16 cellular contexts compared by ENCODE assay signal in genomic region chr3:196686436-196686835, GRCh38. TPM values are rescaled to one million over a fixed set of nuclear protein-coding genes. Genes with fewer than 3 reads are reported as not detected.
DNase-seq lines count a peak whose midpoint lies in the region; ATAC-seq and TF ChIP-seq lines count a peak whose summit lies in the region.
"Had no signal": no experiment of that assay in that cellular context is flagged by ENCODE, and none has a peak within 500 bp of the region (broad histone marks: within the 10 kb centered on the region; RNA-seq: fewer than 3 reads in every experiment).

No MANE protein-coding gene starts in this region.

- H4K20me1 ChIP-seq in GM23248 (ENCODE audit: insufficient read depth) (no peaks in the 10 kb centered on the region), GM23338 (replicated peaks; ENCODE audit: insufficient read depth) (no peaks in the 10 kb centered on the region)

- H3K9me3 Mint-ChIP-seq in CD14-positive monocyte (peaks cover 0 to 7% (median 5%) of the 10 kb centered on the region in 7 donors), GM23338 (peaks cover 19% of the 10 kb centered on the region; the same call in 2 of the 3 replicates)
- H3K9me3 Mint-ChIP-seq in naive thymus-derived CD8-positive, alpha-beta T cell, result peaks cover 0 to 4% (median 0%) of the 10 kb centered on the region in 9 donors
- no peaks in the 10 kb centered on the region for H3K9me3 Mint-ChIP-seq in CD8-positive, alpha-beta memory T cell
- H3K9me3 Mint-ChIP-seq: H9 had no signal

- no peaks in the 10 kb centered on the region for H3K79me2 ChIP-seq in GM23248 (ENCODE audit: insufficient read depth)
- no peaks in the 10 kb centered on the region for H3K79me2 ChIP-seq in GM23338 (replicated peaks; ENCODE audit: insufficient read depth)

- H3F3A ChIP-seq in GM23248 (ENCODE audit: insufficient read depth) (peaks cover 16% of the 10 kb centered on the region), GM23338 (replicated peaks; ENCODE audit: low read depth) (no peaks in the 10 kb centered on the region; the same call in 1 of the 2 replicates)

- no peaks in the 10 kb centered on the region for H3K9me3 ChIP-seq in GM23248 (ENCODE audit: low read depth)
- no peaks in the 10 kb centered on the region for H3K9me3 ChIP-seq in CD8-positive, alpha-beta memory T cell (ENCODE audit: low read length)

- no peak for ATAC-seq in naive thymus-derived CD8-positive, alpha-beta T cell
- ATAC-seq in GM23338 (no peak), HG03175 (IDR thresholded peaks at IDR 0.05; ENCODE audit: unreplicated experiment) (no peak)

- H3K36me3 ChIP-seq in GM23248 (ENCODE audit: low read depth), result no peaks in the 10 kb centered on the region
- no peaks in the 10 kb centered on the region for H3K36me3 ChIP-seq in CD8-positive, alpha-beta memory T cell (ENCODE audit: insufficient read depth, low read length)
- H3K36me3 ChIP-seq in GM23338 (ENCODE audit: insufficient read depth), result no peaks in the 10 kb centered on the region

- peak overlapping the region; percentile 94 to 100 (median 97) for H3K27ac Mint-ChIP-seq in CD14-positive monocyte
- H3K27ac Mint-ChIP-seq in naive thymus-derived CD8-positive, alpha-beta T cell, result peak overlapping the region in 7 of 10 donors; percentile 1 to 24 (median 5)
- H3K27ac Mint-ChIP-seq in CD8-positive, alpha-beta memory T cell, result peak overlapping the region in 3 of 8 donors; percentile 5 to 77 (median 38)
- H3K27ac Mint-ChIP-seq in GM23338, result no peak overlapping the region
- H3K27ac Mint-ChIP-seq: H9 had no signal

- peaks cover 16% of the 10 kb centered on the region for H3K4me1 ChIP-seq in GM23248 (ENCODE audit: insufficient read depth)
- H3K4me1 ChIP-seq in CD8-positive, alpha-beta memory T cell (ENCODE audit: insufficient read depth, low read length), result peaks cover 11% of the 10 kb centered on the region
- H3K4me1 ChIP-seq in GM23338 (ENCODE audit: insufficient read depth), result peaks cover 14% of the 10 kb centered on the region

- H3K36me3 Mint-ChIP-seq in CD14-positive monocyte (peaks cover 11 to 26% of the 10 kb centered on the region in 2 donors), GM23338 (ENCODE audit: low read depth) (peaks cover 11% of the 10 kb centered on the region)
- H3K36me3 Mint-ChIP-seq in naive thymus-derived CD8-positive, alpha-beta T cell, result peaks cover 0 to 6% (median 0%) of the 10 kb centered on the region in 3 donors
- no peaks in the 10 kb centered on the region for H3K36me3 Mint-ChIP-seq in CD8-positive, alpha-beta memory T cell

- no peak for TF ChIP-seq CTCF in CD14-positive monocyte (IDR thresholded peaks at IDR 0.05)
- TF ChIP-seq CTCF in choroid plexus epithelial cell (conservative IDR thresholded peaks at IDR 0.05; ENCODE audit: low read depth, low read length), result no peak
- no peak for TF ChIP-seq CTCF in GM23338 (conservative IDR thresholded peaks at IDR 0.05; ENCODE audit: low read depth in 2 of 2)

- no peaks in the 10 kb centered on the region for H3K27me3 Mint-ChIP-seq in CD14-positive monocyte (ENCODE audit: low read depth in 3 of 3)
- H3K27me3 Mint-ChIP-seq in naive thymus-derived CD8-positive, alpha-beta T cell, result no peaks in the 10 kb centered on the region
- no peaks in the 10 kb centered on the region for H3K27me3 Mint-ChIP-seq in CD8-positive, alpha-beta memory T cell
- H3K27me3 Mint-ChIP-seq in GM23338 (ENCODE audit: insufficient read depth, low read depth, poor library complexity), result peaks cover 9% of the 10 kb centered on the region

- in situ Hi-C loops in GM23248 (cut with MboI), result loop anchor here (5.0 kb wide), 1 partner anchor 79 kb away; no protein-coding TSS in a partner anchor

- POLR2A ChIA-PET in naive thymus-derived CD8-positive, alpha-beta T cell (lab: Charles Lee), result interaction anchor here (0.9 kb wide), 1 partner anchor 78 kb away, joined by 3 read pairs; no protein-coding TSS in a partner anchor
- POLR2A ChIA-PET in CD8-positive, alpha-beta memory T cell (lab: Charles Lee), result interaction anchor here (2.4 kb wide), 1 partner anchor 77 kb away, joined by 8 read pairs; no protein-coding TSS in a partner anchor

- DNase-seq in CD14-positive monocyte (ENCODE audit: low spot score) (no peak), GM23248 (peak; percentile 38), choroid plexus epithelial cell (ENCODE audit: low read depth) (peak; percentile 59), GM23338 (ENCODE audit: low spot score) (no peak), SIG-M5 (lab: John Stamatoyannopoulos, UW) (no peak)
- DNase-seq in naive thymus-derived CD8-positive, alpha-beta T cell, result no peak
- no peak for DNase-seq in CD8-positive, alpha-beta memory T cell
- DNase-seq: COR-L47; H9; NCI-H1436 treated with DMSO at 0.1 percent for 48 hours; NCI-H2081 treated with DMSO at 0.1 percent for 48 hours; NCI-H446 treated with DMSO at 0.1 percent for 48 hours; NK-92 treated with Interleukin-12 subunit alpha and Interleukin-12 subunit beta, amount 100 ng/mL, for 24 hours; SHP77 treated with DMSO at 0.1 percent for 48 hours had no signal

- H3K4me3 Mint-ChIP-seq in CD14-positive monocyte (no peak overlapping the region), GM23338 (no peak overlapping the region)
- no peak overlapping the region for H3K4me3 Mint-ChIP-seq in naive thymus-derived CD8-positive, alpha-beta T cell
- H3K4me3 Mint-ChIP-seq in CD8-positive, alpha-beta memory T cell, result peak overlapping the region in 1 of 7 donors; percentile 45
- H3K4me3 Mint-ChIP-seq: H9 had no signal

- H3K27me3 ChIP-seq in GM23248 (replicated peaks; ENCODE audit: insufficient read depth), result no peaks in the 10 kb centered on the region; the same call in 1 of the 2 replicates
- no peaks in the 10 kb centered on the region for H3K27me3 ChIP-seq in CD8-positive, alpha-beta memory T cell (ENCODE audit: insufficient read depth, low read length, poor library complexity, severe bottlenecking)
- no peaks in the 10 kb centered on the region for H3K27me3 ChIP-seq in GM23338 (ENCODE audit: insufficient read depth)

- CTCF ChIA-PET in CD8-positive, alpha-beta memory T cell (lab: Charles Lee), result interaction anchor here (2.4 to 5.6 kb wide), 3 partner anchors 46 to 88 kb away, joined by 11 to 160 read pairs (median 27); partner anchors contain the start of gene NRROS

- H2AFZ ChIP-seq in GM23248, result no peak overlapping the region
- no peak overlapping the region for H2AFZ ChIP-seq in GM23338

- H3K9me2 ChIP-seq in GM23248 (ENCODE audit: insufficient read depth) (no peaks in the 10 kb centered on the region), GM23338 (ENCODE audit: insufficient read depth) (no peaks in the 10 kb centered on the region)

- H3K4me3 ChIP-seq in GM23248, result no peak overlapping the region
- no peak overlapping the region for H3K4me3 ChIP-seq in choroid plexus epithelial cell (ENCODE audit: low read depth, low read length)
- no peak overlapping the region for H3K4me3 ChIP-seq in CD8-positive, alpha-beta memory T cell (ENCODE audit: low read length)
- H3K4me3 ChIP-seq in GM23338, result no peak overlapping the region

- H3K4me1 Mint-ChIP-seq in CD14-positive monocyte (peaks cover 62% of the 10 kb centered on the region), GM23338 (peaks cover 29% of the 10 kb centered on the region)
- H3K4me1 Mint-ChIP-seq in naive thymus-derived CD8-positive, alpha-beta T cell, result peaks cover 3 to 28% (median 15%) of the 10 kb centered on the region in 4 donors
- H3K4me1 Mint-ChIP-seq in CD8-positive, alpha-beta memory T cell, result peaks cover 10 to 15% (median 12%) of the 10 kb centered on the region in 3 donors

- WGBS in GM23248 (ENCODE audit: low coverage in 1 of 2, low lambda C conversion rate in 2 of 2, missing lambda C conversion rate in 2 of 2), 2 experiments, result 36 to 45% methylated on average over 2 of the region's 2 CpGs

- H3K27ac ChIP-seq in GM23248 (no peak overlapping the region), GM23338 (ENCODE audit: low read depth) (no peak overlapping the region)
- no peak overlapping the region for H3K27ac ChIP-seq in CD8-positive, alpha-beta memory T cell (ENCODE audit: low read depth, low read length)

- H3K9ac ChIP-seq in GM23248, result no peak overlapping the region

- H3K4me2 ChIP-seq in GM23248 (ENCODE audit: unreplicated experiment), result no peak overlapping the region
- no peak overlapping the region for H3K4me2 ChIP-seq in GM23338

- intact Hi-C loops in CD14-positive monocyte (cut with micrococcal nuclease), result loop anchor here in 1 of 2 donors (5.0 kb wide), 3 partner anchors 44 to 79 kb away; no protein-coding TSS in a partner anchor

RNA-seq across cellular contexts. Expression of gene CEP19, which starts 25.6 kb away (rescaled TPM):
- polyA plus RNA-seq in CD14-positive monocyte, result 1 to 10 TPM; 2.7 to 3.2 TPM
- 5.4 and 5.6 TPM in 2 replicates for total RNA-seq in GM23248 (2014; rRNA removed; shearing (Covaris generic))
- polyA plus RNA-seq in GM23248 (2016; fragmentation: Nextera tagmentation; extraction: Ambion mirVana), result 4.5 and 5.7 TPM in 2 replicates
- total RNA-seq in naive thymus-derived CD8-positive, alpha-beta T cell, result 1 to 10 TPM; 4.6 to 5.1 TPM
- 1 to 10 TPM; 4.4 to 6.9 (median 4.6) TPM for polyA plus RNA-seq in naive thymus-derived CD8-positive, alpha-beta T cell
- total RNA-seq in CD8-positive, alpha-beta memory T cell, result 1 to 10 TPM; 7.3 to 7.4 TPM
- 7.4 TPM for polyA plus RNA-seq in CD8-positive, alpha-beta memory T cell
- total RNA-seq in GM23338 (2014; rRNA removed; shearing (Covaris generic)), result 1.6 and 2.3 TPM in 2 replicates
- 1.8 and 2.5 TPM in 2 replicates for polyA plus RNA-seq in GM23338 (2016; fragmentation: Nextera tagmentation; extraction: Ambion mirVana)

RNA-seq across cellular contexts. Expression of gene PIGX, which starts 25.7 kb away (rescaled TPM):
- 10 to 100 TPM; 29.8 to 44.9 TPM for polyA plus RNA-seq in CD14-positive monocyte
- total RNA-seq in GM23248 (2014; rRNA removed; shearing (Covaris generic)), result 27.6 and 37.3 TPM in 2 replicates
- 36.0 and 37.3 TPM in 2 replicates for polyA plus RNA-seq in GM23248 (2016; fragmentation: Nextera tagmentation; extraction: Ambion mirVana)
- total RNA-seq in naive thymus-derived CD8-positive, alpha-beta T cell, result 10 to 100 TPM; 15.6 to 16.2 TPM
- polyA plus RNA-seq in naive thymus-derived CD8-positive, alpha-beta T cell, result 10 to 100 TPM; 28.9 to 32.6 (median 32.1) TPM
- 10 to 100 TPM; 49.0 to 50.5 TPM for total RNA-seq in CD8-positive, alpha-beta memory T cell
- polyA plus RNA-seq in CD8-positive, alpha-beta memory T cell, result 38.7 TPM
- total RNA-seq in GM23338 (2014; rRNA removed; shearing (Covaris generic)), result 14.5 and 24.4 TPM in 2 replicates
- polyA plus RNA-seq in GM23338 (2016; fragmentation: Nextera tagmentation; extraction: Ambion mirVana), result 13.0 and 13.4 TPM in 2 replicates

RNA-seq across cellular contexts. Expression of gene NRROS, which starts 46.9 kb away (rescaled TPM):
- polyA plus RNA-seq in CD14-positive monocyte, result 1 to 10 TPM; 5.9 to 7.5 TPM
- 0.22 TPM in 1 of 2 replicates, not detected in the other for total RNA-seq in GM23248 (2014; rRNA removed; shearing (Covaris generic))
- polyA plus RNA-seq in GM23248 (2016; fragmentation: Nextera tagmentation; extraction: Ambion mirVana), result not detected in 2 replicates
- 1 to 10 TPM; 3.4 to 4.1 TPM for total RNA-seq in naive thymus-derived CD8-positive, alpha-beta T cell
- polyA plus RNA-seq in naive thymus-derived CD8-positive, alpha-beta T cell, result under 1 TPM; 0.29 to 0.92 (median 0.87) TPM
- total RNA-seq in CD8-positive, alpha-beta memory T cell, result 10 to 100 TPM; 15.6 to 17.0 TPM
- polyA plus RNA-seq in CD8-positive, alpha-beta memory T cell, result 3.5 TPM
- total RNA-seq in GM23338 (2014; rRNA removed; shearing (Covaris generic)), result 5.9 and 8.5 TPM in 2 replicates
- 1.2 and 2.3 TPM in 2 replicates for polyA plus RNA-seq in GM23338 (2016; fragmentation: Nextera tagmentation; extraction: Ambion mirVana)
- total RNA-seq: HT-29 had no signal

RNA-seq across cellular contexts. Expression of gene PAK2, which starts 53.2 kb away (rescaled TPM):
- polyA plus RNA-seq in CD14-positive monocyte (10 to 100 TPM; 32.4 to 44.2 TPM), GM23248 (2016; fragmentation: Nextera tagmentation; extraction: Ambion mirVana) (29.4 and 30.5 TPM in 2 replicates), GM23338 (2016; fragmentation: Nextera tagmentation; extraction: Ambion mirVana) (24.3 and 25.5 TPM in 2 replicates)
- total RNA-seq in GM23248 (2014; rRNA removed; shearing (Covaris generic)), result 22.6 and 24.4 TPM in 2 replicates
- 10 to 100 TPM; 76.6 to 81.0 TPM for total RNA-seq in naive thymus-derived CD8-positive, alpha-beta T cell
- polyA plus RNA-seq in naive thymus-derived CD8-positive, alpha-beta T cell, result 10 to 100 TPM; 28.4 to 30.3 (median 30.1) TPM
- total RNA-seq in CD8-positive, alpha-beta memory T cell, result 10 to 100 TPM; 81.2 to 85.4 TPM
- 38.0 TPM for polyA plus RNA-seq in CD8-positive, alpha-beta memory T cell
- 49.4 and 56.0 TPM in 2 replicates for total RNA-seq in GM23338 (2014; rRNA removed; shearing (Covaris generic))

Comparison
In these comparisons a context has a peak if more than half of its experiments do, and no peak if none do; other contexts are left out.
1. DNase-seq: peak in GM23248 (single experiment) and choroid plexus epithelial cell (single experiment); none in CD14-positive monocyte (single experiment), naive thymus-derived CD8-positive, alpha-beta T cell (0 of 10), CD8-positive, alpha-beta memory T cell (0 of 5), GM23338 (single experiment) and SIG-M5 (single experiment).